In the genomic region with DNA sequence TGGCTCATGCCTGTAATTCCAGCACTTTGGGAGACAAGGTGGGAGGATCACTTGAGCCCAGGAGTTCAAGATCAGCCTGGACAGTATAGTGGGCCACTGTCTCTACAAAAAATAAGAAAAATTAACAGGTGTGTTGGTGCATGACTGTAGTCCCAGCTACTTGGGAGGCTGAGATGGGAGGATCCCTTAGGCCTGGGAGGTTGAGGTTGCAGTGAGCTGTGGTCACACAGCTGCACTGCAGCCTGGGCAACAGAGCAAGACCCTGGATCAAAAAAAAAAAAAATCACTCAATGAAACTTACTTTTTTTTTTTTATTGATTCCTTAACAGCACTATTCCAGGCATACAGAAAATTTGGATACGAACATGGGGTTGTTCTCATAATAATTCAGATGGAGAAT, we compare ENCODE assay signal across 4 cellular contexts.
A peak's percentile ranks its signal among the peaks of the same experiment; 100 is the strongest.
TF ChIP-seq lines count a peak whose summit lies in the region.

No MANE protein-coding gene starts in this region.

TF ChIP-seq in HepG2, 621 proteins besides CTCF, POLR2A, EP300 and RAD21:
- 0 out of 2 replicates have a peak, but pooled peaks have one; percentile 32 for TF ChIP-seq ZNF121 (CRISPR knock-in tag; IDR thresholded peaks at IDR 0.05)
- no peak for TF ChIP-seq BORCS8-MEF2B (CRISPR knock-in tag; IDR thresholded peaks at IDR 0.05)

TF ChIP-seq in HEK293, 187 proteins besides CTCF, POLR2A, EP300 and RAD21:
- no peak for TF ChIP-seq ZNF202 (tag by site-specific recombination; IDR thresholded peaks at IDR 0.05; ENCODE audit: borderline replicate concordance)
- TF ChIP-seq ZNF121 (tag by site-specific recombination; IDR thresholded peaks at IDR 0.05), result peak; percentile 31; the same call in 1 of the 2 replicates

TF ChIP-seq in WTC11, 78 proteins besides CTCF, POLR2A, EP300 and RAD21 (continues in another document):
- TF ChIP-seq, protein P1, sequence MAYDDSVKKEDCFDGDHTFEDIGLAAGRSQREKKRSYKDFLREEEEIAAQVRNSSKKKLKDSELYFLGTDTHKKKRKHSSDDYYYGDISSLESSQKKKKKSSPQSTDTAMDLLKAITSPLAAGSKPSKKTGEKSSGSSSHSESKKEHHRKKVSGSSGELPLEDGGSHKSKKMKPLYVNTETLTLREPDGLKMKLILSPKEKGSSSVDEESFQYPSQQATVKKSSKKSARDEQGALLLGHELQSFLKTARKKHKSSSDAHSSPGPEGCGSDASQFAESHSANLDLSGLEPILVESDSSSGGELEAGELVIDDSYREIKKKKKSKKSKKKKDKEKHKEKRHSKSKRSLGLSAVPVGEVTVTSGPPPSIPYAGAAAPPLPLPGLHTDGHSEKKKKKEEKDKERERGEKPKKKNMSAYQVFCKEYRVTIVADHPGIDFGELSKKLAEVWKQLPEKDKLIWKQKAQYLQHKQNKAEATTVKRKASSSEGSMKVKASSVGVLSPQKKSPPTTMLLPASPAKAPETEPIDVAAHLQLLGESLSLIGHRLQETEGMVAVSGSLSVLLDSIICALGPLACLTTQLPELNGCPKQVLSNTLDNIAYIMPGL (CRISPR knock-in tag; IDR thresholded peaks at IDR 0.05), result no peak
- no peak for TF ChIP-seq ARID4B (CRISPR knock-in tag; IDR thresholded peaks at IDR 0.05; ENCODE audit: borderline replicate concordance)
- no peak for TF ChIP-seq ZNF423 (CRISPR knock-in tag; IDR thresholded peaks at IDR 0.05)
- no peak for TF ChIP-seq NR2C2 (CRISPR knock-in tag; IDR thresholded peaks at IDR 0.05)
- no peak for TF ChIP-seq JUN (CRISPR knock-in tag; IDR thresholded peaks at IDR 0.05)
- TF ChIP-seq ZNF671 (CRISPR knock-in tag; IDR thresholded peaks at IDR 0.05), result no peak
- TF ChIP-seq, protein P2, sequence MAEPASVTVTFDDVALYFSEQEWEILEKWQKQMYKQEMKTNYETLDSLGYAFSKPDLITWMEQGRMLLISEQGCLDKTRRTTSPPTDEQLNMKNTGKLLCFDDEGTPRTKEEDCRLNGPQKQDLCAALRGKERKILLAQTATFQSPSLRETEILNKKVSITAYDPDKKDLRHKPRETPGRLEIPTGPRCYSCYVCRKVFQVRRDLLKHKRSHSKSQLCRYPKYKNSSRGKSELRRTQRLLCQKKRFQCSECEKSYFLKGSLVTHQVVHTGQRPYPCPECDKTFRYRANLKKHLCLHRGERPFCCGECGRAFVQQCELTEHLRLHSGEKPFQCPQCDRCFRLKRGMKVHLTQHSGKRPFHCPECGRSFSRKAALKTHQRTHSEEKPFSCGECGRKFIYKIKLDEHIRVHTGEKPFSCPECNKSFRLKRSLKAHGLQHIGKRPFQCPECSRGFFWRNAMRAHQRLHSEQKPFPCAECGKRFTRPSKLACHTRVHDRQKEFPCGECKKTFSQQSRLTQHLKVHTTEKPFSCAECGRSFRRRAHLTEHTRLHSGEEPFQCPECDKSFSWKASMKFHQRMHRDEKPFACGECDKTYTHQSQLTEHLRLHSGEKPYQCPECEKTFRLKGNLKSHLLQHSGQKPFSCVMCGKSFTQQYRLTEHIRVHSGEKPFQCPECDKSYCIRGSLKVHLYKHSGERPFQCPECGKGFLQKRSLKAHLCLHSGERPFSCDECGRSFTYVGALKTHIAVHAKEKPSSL (CRISPR knock-in tag; conservative IDR thresholded peaks at IDR 0.05), result no peak
- TF ChIP-seq NFYB (CRISPR knock-in tag; conservative IDR thresholded peaks at IDR 0.05; ENCODE audit: low read depth), result no peak
- TF ChIP-seq SMAD3 (CRISPR knock-in tag; IDR thresholded peaks at IDR 0.05; ENCODE audit: borderline replicate concordance), result no peak
- TF ChIP-seq ZNF121 (CRISPR knock-in tag; IDR thresholded peaks at IDR 0.05), result peak; percentile 81
- no peak for TF ChIP-seq PRRX2 (CRISPR knock-in tag; IDR thresholded peaks at IDR 0.05)
- TF ChIP-seq, protein P3, sequence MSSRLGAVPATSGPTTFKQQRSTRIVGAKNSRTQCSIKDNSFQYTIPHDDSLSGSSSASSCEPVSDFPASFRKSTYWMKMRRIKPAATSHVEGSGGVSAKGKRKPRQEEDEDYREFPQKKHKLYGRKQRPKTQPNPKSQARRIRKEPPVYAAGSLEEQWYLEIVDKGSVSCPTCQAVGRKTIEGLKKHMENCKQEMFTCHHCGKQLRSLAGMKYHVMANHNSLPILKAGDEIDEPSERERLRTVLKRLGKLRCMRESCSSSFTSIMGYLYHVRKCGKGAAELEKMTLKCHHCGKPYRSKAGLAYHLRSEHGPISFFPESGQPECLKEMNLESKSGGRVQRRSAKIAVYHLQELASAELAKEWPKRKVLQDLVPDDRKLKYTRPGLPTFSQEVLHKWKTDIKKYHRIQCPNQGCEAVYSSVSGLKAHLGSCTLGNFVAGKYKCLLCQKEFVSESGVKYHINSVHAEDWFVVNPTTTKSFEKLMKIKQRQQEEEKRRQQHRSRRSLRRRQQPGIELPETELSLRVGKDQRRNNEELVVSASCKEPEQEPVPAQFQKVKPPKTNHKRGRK (CRISPR knock-in tag; IDR thresholded peaks at IDR 0.05; ENCODE audit: borderline replicate concordance), result no peak

TF ChIP-seq in K562, 482 proteins besides CTCF, POLR2A, EP300 and RAD21:
- peak; percentile 98 for TF ChIP-seq ZNF121 (CRISPR knock-in tag; conservative IDR thresholded peaks at IDR 0.05)
- TF ChIP-seq RAD51 (IDR thresholded peaks at IDR 0.05; ENCODE audit: borderline replicate concordance, low read depth), result no peak
TF ChIP-seq in K562: peak in this region for 1.
